In genomic region chr11:64915366-64915887, GRCh38 we compare ENCODE assay signal across 10 cellular contexts. TPM values are rescaled to one million over a fixed set of nuclear protein-coding genes. Genes with fewer than 3 reads are reported as not detected.
A peak's percentile ranks its signal among the peaks of the same experiment; 100 is the strongest.
DNase-seq lines count a peak whose midpoint lies in the region; ATAC-seq and TF ChIP-seq lines count a peak whose summit lies in the region.
"Had no signal": no experiment of that assay in that cellular context is flagged by ENCODE, and none has a peak within 500 bp of the region (broad histone marks: within the 10 kb centered on the region; RNA-seq: fewer than 3 reads in every experiment).

No MANE protein-coding gene starts in this region.

- no peaks in the 10 kb centered on the region for H4K20me1 ChIP-seq in MM.1S (ENCODE audit: insufficient read depth, low read length)

- H3K27ac Mint-ChIP-seq in CD8-positive, alpha-beta T cell = peak overlapping the region; percentile 94

- no peak for TF ChIP-seq POLR2A in ovary (IDR thresholded peaks at IDR 0.05)

- TF ChIP-seq EP300 in ovary (IDR thresholded peaks at IDR 0.05) = no peak

- H3K9ac ChIP-seq in MM.1S (ENCODE audit: low read length) = peak overlapping the region; percentile 95; the same call in 1 of the 2 replicates
- H3K9ac ChIP-seq in duodenal mucosa (ENCODE audit: low read depth in 1 of 2, low read length in 2 of 2) = peak overlapping the region; percentile 99 to 100

- peak overlapping the region; percentile 94 for H3K4me3 Mint-ChIP-seq in CD8-positive, alpha-beta T cell

- POLR2A ChIA-PET in CD8-positive, alpha-beta T cell (lab: Charles Lee) = interaction anchor here (0.6 kb wide), 1 partner anchor 66 kb away, joined by 4 read pairs; no protein-coding TSS in a partner anchor

- H2AFZ ChIP-seq in MM.1S (ENCODE audit: low read length) = no peak overlapping the region

- peak overlapping the region; percentile 79 for H3K4me3 ChIP-seq in CD8-positive, alpha-beta T cell (ENCODE audit: low read depth, low read length)
- H3K4me3 ChIP-seq in MM.1S (ENCODE audit: low read length) (no peak overlapping the region), duodenal mucosa (ENCODE audit: low read depth in 1 of 2, low read length in 2 of 2) (peak overlapping the region in 1 of 2 donors; percentile 100), ovary (peak overlapping the region; percentile 99)

- H3K9me3 Mint-ChIP-seq in CD8-positive, alpha-beta T cell = no peaks in the 10 kb centered on the region

- intact Hi-C loops in CD8-positive, alpha-beta T cell (cut with DNase I, micrococcal nuclease) = loop anchor here in 1 of 2 experiments (10.0 kb wide), 1 partner anchor 269 kb away; the partner anchor contains the start of gene CAPN1
- intact Hi-C loops in ovary (cut with DNase I) = loop anchor here in 1 of 4 donors (10.0 kb wide), 1 partner anchor 199 kb away; the partner anchor contains the start of genes TM7SF2 and ZNHIT2

- no peaks in the 10 kb centered on the region for H3K27me3 Mint-ChIP-seq in CD8-positive, alpha-beta T cell (ENCODE audit: low read depth)

- H3K79me2 ChIP-seq in MM.1S (ENCODE audit: low read length) = peaks cover 20% of the 10 kb centered on the region

- no peak for TF ChIP-seq CTCF in CD8-positive, alpha-beta T cell (IDR thresholded peaks at IDR 0.05)
- no peak for TF ChIP-seq CTCF in MM.1S (IDR thresholded peaks at IDR 0.05; ENCODE audit: low read length)
- TF ChIP-seq CTCF in ovary (IDR thresholded peaks at IDR 0.05) = no peak

- no peak for ATAC-seq in CD8-positive, alpha-beta T cell
- ATAC-seq in HG02840 (IDR thresholded peaks at IDR 0.05; ENCODE audit: low FRiP score, unreplicated experiment) (no peak), GM21528 (IDR thresholded peaks at IDR 0.05; ENCODE audit: low FRiP score, unreplicated experiment) (no peak)
- ATAC-seq: Right ventricle myocardium inferior had no signal

- peak overlapping the region; percentile 77 for H3K27ac ChIP-seq in CD8-positive, alpha-beta T cell (ENCODE audit: low read depth, low read length)
- H3K27ac ChIP-seq in MM.1S (ENCODE audit: low read length) (peak overlapping the region; percentile 23; the same call in 1 of the 2 replicates), duodenal mucosa (ENCODE audit: low read depth, low read length) (no peak overlapping the region), ovary (peak overlapping the region in 1 of 2 donors; percentile 58)

- H3K4me1 Mint-ChIP-seq in CD8-positive, alpha-beta T cell (ENCODE audit: low read depth) = peaks cover 22% of the 10 kb centered on the region

- H3K27me3 ChIP-seq in CD8-positive, alpha-beta T cell (ENCODE audit: insufficient read depth, low read length) = no peaks in the 10 kb centered on the region
- H3K27me3 ChIP-seq in MM.1S (replicated peaks; ENCODE audit: insufficient read depth, low read length) (no peaks in the 10 kb centered on the region), duodenal mucosa (ENCODE audit: control insufficient read depth in 1 of 2, insufficient read depth in 2 of 2, low read length in 2 of 2) (no peaks in the 10 kb centered on the region), ovary (no peaks in the 10 kb centered on the region)

- 64 to 68% (median 68%) methylated on average over 7 of the region's 7 CpGs for WGBS in ovary, 3 donors

- H3K9me3 ChIP-seq in CD8-positive, alpha-beta T cell (ENCODE audit: low read length) = no peaks in the 10 kb centered on the region
- H3K9me3 ChIP-seq in MM.1S (replicated peaks; ENCODE audit: insufficient read depth, low read length) (no peaks in the 10 kb centered on the region), duodenal mucosa (ENCODE audit: control insufficient read depth in 1 of 2, low read length in 2 of 2) (no peaks in the 10 kb centered on the region), ovary (no peaks in the 10 kb centered on the region)
- H3K9me3 ChIP-seq: prostate gland had no signal

- H3K36me3 ChIP-seq in CD8-positive, alpha-beta T cell (ENCODE audit: insufficient read depth, low read length) = peaks cover 32% of the 10 kb centered on the region
- no peaks in the 10 kb centered on the region for H3K36me3 ChIP-seq in MM.1S (replicated peaks; ENCODE audit: insufficient read depth, low read length)
- H3K36me3 ChIP-seq in duodenal mucosa (ENCODE audit: control insufficient read depth in 1 of 2, insufficient read depth in 2 of 2, low read length in 2 of 2) = peaks cover 27 to 40% of the 10 kb centered on the region in 2 donors
- H3K36me3 ChIP-seq in ovary = no peaks in the 10 kb centered on the region

- DNase-seq in CD8-positive, alpha-beta T cell = peak in 1 of 7 experiments; percentile 4
- no peak for DNase-seq in MM.1S
- DNase-seq in ovary = no peak
- DNase-seq in HuH-7 (ENCODE audit: low spot score) = no peak
- DNase-seq in middle frontal gyrus (ENCODE audit: extremely low spot score, low spot score) = no peak

- H3K36me3 Mint-ChIP-seq in CD8-positive, alpha-beta T cell = peaks cover 44% of the 10 kb centered on the region

- peak overlapping the region; percentile 94; the same call in 1 of the 2 replicates for H3K4me2 ChIP-seq in MM.1S (ENCODE audit: low read depth, low read length)

- peaks cover 26% of the 10 kb centered on the region for H3K4me1 ChIP-seq in CD8-positive, alpha-beta T cell (ENCODE audit: insufficient read depth, low read length)
- H3K4me1 ChIP-seq in MM.1S (ENCODE audit: low read length) (peaks cover 6% of the 10 kb centered on the region), duodenal mucosa (ENCODE audit: control insufficient read depth in 1 of 2, insufficient read depth in 2 of 2, low read length in 2 of 2) (peaks cover 18 to 19% of the 10 kb centered on the region in 2 donors), ovary (ENCODE audit: insufficient read depth) (peaks cover 6% of the 10 kb centered on the region)

- CTCF ChIA-PET in CD8-positive, alpha-beta T cell (lab: Charles Lee) = interaction anchor here (1.1 to 2.2 kb wide), 3 partner anchors 21 to 51 kb away, joined by 3 to 12 read pairs (median 4); no protein-coding TSS in a partner anchor

- no peaks in the 10 kb centered on the region for H3K9me2 ChIP-seq in MM.1S (replicated peaks; ENCODE audit: insufficient read depth, low read length)

- peaks cover 4% of the 10 kb centered on the region; the same call in 1 of the 2 replicates for H3F3A ChIP-seq in MM.1S (ENCODE audit: insufficient read depth, low read length)

RNA-seq across cellular contexts. Expression of gene ATG2A, which starts 1.6 kb away (rescaled TPM):
- 100 to 1,000 TPM; 285 to 311 TPM for total RNA-seq in CD8-positive, alpha-beta T cell
- total RNA-seq in ovary = 10 to 100 TPM; 22.2 to 40.1 (median 30.4) TPM
- polyA plus RNA-seq in ovary = 10 to 100 TPM in 1 of 2 donors, 1 to 10 TPM in 1; 2.2 to 23.4 TPM

RNA-seq across cellular contexts. Expression of gene PPP2R5B, which starts 9.1 kb away (rescaled TPM):
- 10 to 100 TPM; 14.8 to 18.0 TPM for total RNA-seq in CD8-positive, alpha-beta T cell
- total RNA-seq in ovary = 10 to 100 TPM in 5 of 7 donors, 1 to 10 TPM in 2; 9.0 to 12.8 (median 12.2) TPM
- polyA plus RNA-seq in ovary = 10 to 100 TPM in 1 of 2 donors, 1 to 10 TPM in 1; 8.0 to 16.2 TPM

RNA-seq across cellular contexts. Expression of gene GPHA2, which starts 20.3 kb away (rescaled TPM):
- not detected for total RNA-seq in CD8-positive, alpha-beta T cell
- 1 to 10 TPM in 3 of 7 donors, under 1 TPM in 3, not detected in 1; 0.45 to 1.6 (median 0.88) TPM for total RNA-seq in ovary
- polyA plus RNA-seq in ovary = under 1 TPM in 1 of 2 donors, not detected in 1; 0.58 TPM
- total RNA-seq: prostate gland, Right ventricle myocardium inferior had no signal

RNA-seq across cellular contexts. Expression of gene EHD1, which starts 37.0 kb away (rescaled TPM):
- total RNA-seq in CD8-positive, alpha-beta T cell = 100 to 1,000 TPM; 187 to 212 TPM
- total RNA-seq in ovary = 10 to 100 TPM; 14.3 to 87.8 (median 42.2) TPM
- polyA plus RNA-seq in ovary = 10 to 100 TPM; 14.5 to 14.8 TPM

RNA-seq across cellular contexts. Expression of gene MAJIN, which starts 56.5 kb away (rescaled TPM):
- total RNA-seq in CD8-positive, alpha-beta T cell = not detected
- under 1 TPM in 1 of 7 donors, not detected in 6; 0.46 TPM for total RNA-seq in ovary
- polyA plus RNA-seq in ovary = not detected
- total RNA-seq: Right ventricle myocardium inferior had no signal

Comparison
In these comparisons a context has a peak if more than half of its experiments do, and no peak if none do; other contexts are left out.
1. RNA of gene ATG2A, which starts 1.6 kb away (total RNA-seq): 285 to 311 TPM in CD8-positive, alpha-beta T cell; 22.2 to 40.1 TPM in ovary; every median in the first group is over 4 times any median in the second.